Comparison of ENCODE assay signal across 1 cellular context in the genomic region with DNA sequence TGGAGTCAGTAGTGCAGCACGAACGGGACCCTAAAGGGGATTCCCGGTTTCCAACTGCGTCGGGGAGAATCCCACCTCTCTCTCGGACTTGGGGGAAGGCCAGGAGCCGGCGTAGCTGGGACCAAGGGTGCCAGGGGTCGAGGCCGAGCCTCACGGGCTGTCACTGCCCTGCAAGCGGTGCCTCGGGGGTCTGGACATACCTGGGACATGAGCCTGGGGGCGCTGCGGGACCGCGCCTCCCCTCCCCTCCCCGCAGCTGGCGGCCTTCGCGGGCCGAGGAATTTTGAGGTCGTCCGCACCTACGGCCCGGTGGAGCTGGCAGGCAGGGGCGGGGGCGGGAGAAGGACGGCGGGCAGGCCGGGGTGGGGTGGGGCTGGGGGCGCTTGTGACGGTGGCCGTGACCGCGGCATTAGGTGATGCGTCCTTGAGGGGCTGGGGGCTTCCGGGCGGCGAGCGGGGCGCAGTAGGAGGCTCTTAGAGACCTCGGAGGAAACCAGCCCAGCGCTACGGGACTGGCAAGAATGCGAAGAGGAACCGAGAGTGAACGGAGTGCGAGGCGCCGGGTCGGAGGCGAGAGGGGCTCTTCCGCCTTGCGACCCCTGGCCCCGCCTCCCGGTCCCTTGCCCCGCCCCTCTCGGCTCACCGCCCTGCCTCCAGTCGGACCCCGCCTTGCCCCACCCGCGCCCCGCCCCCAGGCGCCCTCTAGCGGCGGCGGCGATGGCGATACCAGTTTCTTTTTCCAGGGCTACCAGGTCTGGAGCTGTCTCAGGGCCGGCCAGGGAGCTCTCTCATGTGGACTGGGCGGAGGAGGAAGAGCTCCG.
TF ChIP-seq lines count a peak whose summit lies in the region.

No MANE protein-coding gene starts in this region.

TF ChIP-seq in IMR-90, 13 proteins besides CTCF, POLR2A, EP300 and RAD21 (continued from another document):
- TF ChIP-seq NFE2L2 (IDR thresholded peaks at IDR 0.05; ENCODE audit: low read depth, low read length) (no peak), MAFK (IDR thresholded peaks at IDR 0.05; ENCODE audit: low read depth, low read length) (no peak), SMC3 (IDR thresholded peaks at IDR 0.05; ENCODE audit: low read depth, low read length) (no peak), MAZ (IDR thresholded peaks at IDR 0.05; ENCODE audit: borderline replicate concordance, low read depth, low read length) (peak; percentile 80; the same call in 1 of the 2 replicates)
